ENCODE assay signal across 23 cellular contexts in the genomic region with DNA sequence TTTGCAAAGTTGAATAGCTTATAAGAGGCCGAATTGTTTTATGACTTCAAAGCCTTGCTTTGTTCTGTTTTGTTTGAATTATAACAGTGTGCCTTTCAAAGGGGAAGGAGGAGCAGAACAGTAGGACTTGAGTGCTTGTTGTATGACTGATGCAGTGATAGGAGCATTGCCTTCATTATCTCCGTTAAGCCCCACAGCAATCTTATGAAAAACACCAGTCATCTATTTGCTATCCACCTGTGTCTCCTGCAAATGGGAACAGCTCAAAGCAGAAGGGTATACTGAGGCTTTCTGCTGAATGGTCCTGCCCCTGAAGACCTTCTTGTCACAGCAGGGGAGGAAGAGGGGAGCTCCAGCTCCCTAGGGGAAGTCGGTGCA.
DNase-seq lines count a peak whose midpoint lies in the region; ATAC-seq and TF ChIP-seq lines count a peak whose summit lies in the region.
"Had no signal": no experiment of that assay in that cellular context is flagged by ENCODE, and none has a peak within 500 bp of the region (broad histone marks: within the 10 kb centered on the region; RNA-seq: fewer than 3 reads in every experiment).

No MANE protein-coding gene starts in this region.

- no peak overlapping the region for H3K27ac Mint-ChIP-seq in activated naive CD4-positive, alpha-beta T cell treated with anti-CD3 and anti-CD28 coated beads for 36 hours
- H3K27ac Mint-ChIP-seq: activated CD4-positive, alpha-beta memory T cell treated with anti-CD3 and anti-CD28 coated beads for 36 hours; activated naive CD8-positive, alpha-beta T cell; T-cell had no signal

- H3K4me3 Mint-ChIP-seq in activated naive CD4-positive, alpha-beta T cell treated with anti-CD3 and anti-CD28 coated beads for 36 hours = no peak overlapping the region
- H3K4me3 Mint-ChIP-seq: activated CD4-positive, alpha-beta memory T cell treated with anti-CD3 and anti-CD28 coated beads for 36 hours; activated naive CD8-positive, alpha-beta T cell; activated T-helper 17 cell treated with anti-CD3 and anti-CD28 coated beads, Interleukin-2, amount 50 U/mL, for 72 hours; T-cell had no signal

- intact Hi-C loops in dorsolateral prefrontal cortex (cut with DNase I) = loop anchor here in 1 of 2 donors (5.0 kb wide), 1 partner anchor 60 kb away; no protein-coding TSS in a partner anchor
- intact Hi-C loops in activated naive CD4-positive, alpha-beta T cell treated with anti-CD3 and anti-CD28 coated beads for 36 hours (cut with micrococcal nuclease) = no loop called here

- no peak for TF ChIP-seq CTCF in OCI-LY3 (IDR thresholded peaks at IDR 0.05; ENCODE audit: low read depth, low read length)
- TF ChIP-seq CTCF in dorsolateral prefrontal cortex (IDR thresholded peaks at IDR 0.05 in 54 of 56, conservative IDR thresholded peaks at IDR 0.05 in 2 of 56; ENCODE audit: low read depth in 1 of 56, partially characterized antibody in 56 of 56) = peak in 1 of 56 donors; percentile 30

- H3K4me3 ChIP-seq in OCI-LY3 (ENCODE audit: low read length) = peak overlapping the region; percentile 50
- H3K4me3 ChIP-seq in dorsolateral prefrontal cortex = peak overlapping the region in 2 of 59 donors; percentile 14 to 24
- H3K4me3 ChIP-seq: heart right ventricle, left lung, Peyer's patch, prostate gland, skin epidermis had no signal

- no peaks in the 10 kb centered on the region for H3K9me3 Mint-ChIP-seq in activated naive CD4-positive, alpha-beta T cell treated with anti-CD3 and anti-CD28 coated beads for 36 hours
- H3K9me3 Mint-ChIP-seq: activated CD4-positive, alpha-beta memory T cell treated with anti-CD3 and anti-CD28 coated beads for 36 hours; activated T-helper 17 cell treated with anti-CD3 and anti-CD28 coated beads, Interleukin-2, amount 50 U/mL, for 72 hours; T-cell had no signal

- H3K36me3 Mint-ChIP-seq in activated naive CD4-positive, alpha-beta T cell treated with anti-CD3 and anti-CD28 coated beads for 36 hours (ENCODE audit: low read depth) = no peaks in the 10 kb centered on the region
- H3K36me3 Mint-ChIP-seq: activated CD4-positive, alpha-beta memory T cell treated with anti-CD3 and anti-CD28 coated beads for 36 hours; activated naive CD8-positive, alpha-beta T cell; T-cell had no signal

- H4K20me1 ChIP-seq in OCI-LY3 (ENCODE audit: insufficient read depth, low read length) = no peaks in the 10 kb centered on the region

- H2AFZ ChIP-seq in OCI-LY3 (ENCODE audit: low read depth, low read length) = no peak overlapping the region; the same call in 1 of the 2 replicates

- no peaks in the 10 kb centered on the region for H3K9me3 ChIP-seq in OCI-LY3 (ENCODE audit: insufficient read depth, low read length)
- H3K9me3 ChIP-seq: left lung, Peyer's patch, prostate gland had no signal

- peaks cover 8% of the 10 kb centered on the region for H3K27me3 Mint-ChIP-seq in activated naive CD4-positive, alpha-beta T cell treated with anti-CD3 and anti-CD28 coated beads for 36 hours (ENCODE audit: low read depth)

- H3K27ac ChIP-seq in OCI-LY3 (ENCODE audit: low read length) = peak overlapping the region; percentile 83
- H3K27ac ChIP-seq in dorsolateral prefrontal cortex = peak overlapping the region; percentile 13 to 100 (median 96)
- H3K27ac ChIP-seq: heart right ventricle, left lung, Peyer's patch, prostate gland, skin epidermis had no signal

- no peaks in the 10 kb centered on the region for H3K27me3 ChIP-seq in OCI-LY3 (ENCODE audit: low read depth, low read length)
- peaks cover 0 to 3% (median 0%) of the 10 kb centered on the region in 45 donors for H3K27me3 ChIP-seq in dorsolateral prefrontal cortex
- H3K27me3 ChIP-seq: left lung, Peyer's patch had no signal

- no peaks in the 10 kb centered on the region for H3K79me2 ChIP-seq in OCI-LY3 (ENCODE audit: low read length)

- H3K9ac ChIP-seq in OCI-LY3 (ENCODE audit: low read length) = peak overlapping the region; percentile 42; the same call in 1 of the 2 replicates

- CTCF ChIA-PET in activated naive CD4-positive, alpha-beta T cell treated with anti-CD3 and anti-CD28 coated beads for 36 hours (lab: Charles Lee) = interaction anchor here (0.9 kb wide), 1 partner anchor 62 kb away, joined by 4 read pairs; no protein-coding TSS in a partner anchor

- peaks cover 7% of the 10 kb centered on the region for H3K4me1 Mint-ChIP-seq in activated naive CD4-positive, alpha-beta T cell treated with anti-CD3 and anti-CD28 coated beads for 36 hours (ENCODE audit: low read depth)
- H3K4me1 Mint-ChIP-seq: T-cell had no signal

- ATAC-seq in HG02884 (IDR thresholded peaks at IDR 0.05; ENCODE audit: unreplicated experiment) = no peak
- ATAC-seq: left lung, T-cell had no signal

- DNase-seq in Ammon's horn (ENCODE audit: low spot score) (peak; percentile 83), dorsolateral prefrontal cortex (no peak), middle frontal gyrus (ENCODE audit: extremely low spot score, low spot score) (peak; percentile 44), AG08395 (ENCODE audit: low spot score) (no peak)
- DNase-seq in activated naive CD4-positive, alpha-beta T cell treated with anti-CD3 and anti-CD28 coated beads for 36 hours = no peak
- DNase-seq: activated CD8-positive, alpha-beta memory T cell treated with anti-CD3 and anti-CD28 coated beads, Interleukin-2, amount 50 U/mL, for 48 hours; cerebellar nuclear complex; effector CD4-positive, alpha-beta T cell; heart right ventricle; KG1; left lung; NCI-H1436 treated with DMSO at 0.1 percent for 48 hours; SIG-M5; stimulated activated CD4-positive, alpha-beta T cell treated with anti-CD3 and anti-CD28 coated beads, Interleukin-1b, Interleukin-23, amount 100 ng/mL, for 48 hours; T-cell had no signal

- H3K36me3 ChIP-seq in OCI-LY3 (replicated peaks; ENCODE audit: low read depth, low read length) = no peaks in the 10 kb centered on the region
- H3K36me3 ChIP-seq: heart right ventricle, left lung, Peyer's patch, prostate gland had no signal

- peaks cover 26% of the 10 kb centered on the region for H3K4me1 ChIP-seq in OCI-LY3 (ENCODE audit: low read length)
- H3K4me1 ChIP-seq: heart right ventricle, Peyer's patch, prostate gland had no signal

- peak overlapping the region; percentile 81 for H3K4me2 ChIP-seq in OCI-LY3 (ENCODE audit: low read length)

Comparison
In these comparisons a context has a peak if more than half of its experiments do, and no peak if none do; other contexts are left out.
1. DNase-seq: peak in Ammon's horn (single experiment) and middle frontal gyrus (single experiment); none in dorsolateral prefrontal cortex (0 of 10), AG08395 (single experiment) and activated naive CD4-positive, alpha-beta T cell treated with anti-CD3 and anti-CD28 coated beads for 36 hours (single experiment).